In the genomic region with DNA sequence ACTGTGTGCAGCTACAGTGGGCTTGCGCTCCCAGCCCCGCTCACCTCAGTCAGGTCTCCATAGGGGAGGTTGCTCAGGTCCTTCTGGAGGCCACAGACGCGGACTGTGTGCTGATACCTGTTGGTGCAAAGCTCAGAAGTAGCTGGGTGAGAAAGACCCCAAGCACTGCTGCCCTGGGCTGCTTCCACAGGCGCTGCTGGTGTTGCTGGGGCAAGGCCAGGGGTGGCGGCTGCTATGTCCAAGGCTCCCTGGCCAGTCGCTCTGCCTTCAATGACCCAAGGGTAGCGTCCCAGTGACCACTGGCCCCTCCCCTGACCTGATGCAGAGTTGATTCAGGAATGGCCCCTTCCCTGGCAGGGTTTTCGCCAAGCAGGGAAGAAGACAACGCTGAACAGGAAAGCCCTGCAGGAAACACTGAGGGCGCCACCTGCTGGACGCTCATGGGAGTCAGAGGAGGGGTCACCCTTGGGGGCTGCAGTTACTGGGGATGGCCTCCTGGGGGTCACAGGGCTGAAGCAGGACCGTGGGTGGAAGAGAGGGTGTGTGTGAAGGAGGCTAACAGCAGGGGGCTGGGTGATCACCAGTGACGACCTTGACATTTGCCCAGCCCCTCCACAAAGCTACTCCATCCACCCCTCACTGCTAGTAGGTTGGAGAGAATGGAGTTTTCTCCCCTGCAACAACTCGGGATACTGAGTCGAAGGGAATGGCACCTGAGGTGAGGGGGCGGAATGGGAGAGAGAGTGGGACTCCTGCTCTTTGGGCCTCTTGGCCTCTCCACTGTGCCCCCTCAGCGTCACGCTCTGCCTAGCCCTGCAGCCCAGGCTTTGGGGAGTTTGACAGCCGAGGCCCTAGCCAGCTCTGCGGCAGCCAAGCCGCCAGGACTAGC, we compare ENCODE assay signal across 8 cellular contexts. TPM values are rescaled to one million over a fixed set of nuclear protein-coding genes. Genes with fewer than 3 reads are reported as not detected.
DNase-seq lines count a peak whose midpoint lies in the region; ATAC-seq and TF ChIP-seq lines count a peak whose summit lies in the region.
"Had no signal": no experiment of that assay in that cellular context is flagged by ENCODE, and none has a peak within 500 bp of the region (broad histone marks: within the 10 kb centered on the region; RNA-seq: fewer than 3 reads in every experiment).

No MANE protein-coding gene starts in this region.

- H3K79me2 ChIP-seq in neural progenitor cell (ENCODE audit: low read depth) = no peaks in the 10 kb centered on the region

- no peak overlapping the region for H3K4me2 ChIP-seq in neural progenitor cell

- TF ChIP-seq CTCF in GM12865 (IDR thresholded peaks at IDR 0.05; ENCODE audit: insufficient read depth, low read depth, low read length, missing control alignments) (peak; percentile 95), endodermal cell (conservative IDR thresholded peaks at IDR 0.05) (peak; percentile 100), neural progenitor cell (IDR thresholded peaks at IDR 0.05) (peak; percentile 99)

- H3K27ac ChIP-seq in endodermal cell (ENCODE audit: low read depth, low read length) = no peak overlapping the region
- no peak overlapping the region for H3K27ac ChIP-seq in neural progenitor cell
- H3K27ac ChIP-seq: epithelial cell of prostate had no signal

- peak; percentile 78 for DNase-seq in GM12865 (ENCODE audit: low read depth)
- peak; percentile 68 for DNase-seq in H4 (ENCODE audit: low spot score)
- DNase-seq in NCI-H1694 (lab: John Stamatoyannopoulos, UW) = peak; percentile 50
- peak; percentile 41 for DNase-seq in activated CD4-positive, alpha-beta T cell treated with anti-CD3 and anti-CD28 coated beads, Interleukin-2, amount 50 U/mL, for 1 hour
- DNase-seq in endodermal cell = peak; percentile 97
- DNase-seq in neural progenitor cell (ENCODE audit: low spot score) = peak; percentile 89

- H3K4me3 Mint-ChIP-seq in endodermal cell (no peak overlapping the region), neural progenitor cell (no peak overlapping the region)

- H4K20me1 ChIP-seq in neural progenitor cell (ENCODE audit: low read depth) = no peaks in the 10 kb centered on the region

- H3K27me3 Mint-ChIP-seq in endodermal cell (ENCODE audit: insufficient read depth) (no peaks in the 10 kb centered on the region), neural progenitor cell (ENCODE audit: insufficient read depth, low read depth) (peaks cover 7% of the 10 kb centered on the region)

- no peaks in the 10 kb centered on the region for H3K36me3 Mint-ChIP-seq in endodermal cell (ENCODE audit: low read depth)
- no peaks in the 10 kb centered on the region for H3K36me3 Mint-ChIP-seq in neural progenitor cell

- H3K27me3 ChIP-seq in endodermal cell (ENCODE audit: control insufficient read depth, insufficient read depth, low read length, poor library complexity, severe bottlenecking) (no peaks in the 10 kb centered on the region), neural progenitor cell (no peaks in the 10 kb centered on the region)

- H3K9ac ChIP-seq in endodermal cell (ENCODE audit: extremely low read depth, low read length, poor library complexity, severe bottlenecking) (no peak overlapping the region), neural progenitor cell (no peak overlapping the region)

- H2AFZ ChIP-seq in neural progenitor cell (replicated peaks) = peak overlapping the region; percentile 100

- H3K36me3 ChIP-seq in endodermal cell (ENCODE audit: control insufficient read depth, insufficient read depth, low read length) (no peaks in the 10 kb centered on the region), neural progenitor cell (no peaks in the 10 kb centered on the region)

- no peak overlapping the region for H3K27ac Mint-ChIP-seq in endodermal cell
- H3K27ac Mint-ChIP-seq in neural progenitor cell = no peak overlapping the region

- no peaks in the 10 kb centered on the region for H3K9me3 ChIP-seq in endodermal cell (ENCODE audit: control insufficient read depth, low read length)
- no peaks in the 10 kb centered on the region for H3K9me3 ChIP-seq in neural progenitor cell (ENCODE audit: low read depth)

- no peaks in the 10 kb centered on the region for H3K9me3 Mint-ChIP-seq in endodermal cell
- H3K9me3 Mint-ChIP-seq in neural progenitor cell = no peaks in the 10 kb centered on the region

- ATAC-seq in HG03108 (IDR thresholded peaks at IDR 0.05; ENCODE audit: unreplicated experiment) = no peak

- H3F3A ChIP-seq in neural progenitor cell (ENCODE audit: low read depth) = no peaks in the 10 kb centered on the region

- H3K4me1 ChIP-seq in endodermal cell (ENCODE audit: control insufficient read depth, insufficient read depth, low read length) = no peaks in the 10 kb centered on the region
- H3K4me1 ChIP-seq in neural progenitor cell = no peaks in the 10 kb centered on the region

- H3K4me1 Mint-ChIP-seq in endodermal cell = peaks cover 1% of the 10 kb centered on the region
- peaks cover 2% of the 10 kb centered on the region for H3K4me1 Mint-ChIP-seq in neural progenitor cell

- WGBS in endodermal cell (ENCODE audit: insufficient coverage in 1 of 2, insufficient read length in 1 of 2), 2 experiments = 75 to 91% methylated on average over 15 to 21 of the region's 22 CpGs

- H3K4me3 ChIP-seq in GM12865 (ENCODE audit: low read depth, low read length) (no peak overlapping the region), endodermal cell (ENCODE audit: low read length) (no peak overlapping the region), neural progenitor cell (no peak overlapping the region)

RNA-seq across cellular contexts. Expression of gene ABCC12, which starts 38.3 kb away (rescaled TPM):
- not detected in 2 replicates for total RNA-seq in H4 (2014; rRNA removed; shearing (Covaris generic))
- total RNA-seq in endodermal cell = 1 to 10 TPM in 1 of 2 donors, under 1 TPM in 1; 0.35 to 1.2 TPM
- not detected for polyA plus RNA-seq in endodermal cell (2013, experiment 1 of 2)
- not detected for polyA plus RNA-seq in endodermal cell (2013, experiment 2 of 2)
- 0.06 and 0.12 TPM in 2 replicates for total RNA-seq in neural progenitor cell (ENCODE audit: low replicate concordance)

Comparison
In these comparisons a context has a peak if more than half of its experiments do, and no peak if none do; other contexts are left out.
1. DNase-seq: peak in every context shown above with its lines; median percentile 97 in endodermal cell; 89 in neural progenitor cell; 78 in GM12865; 68 in H4; 50 in NCI-H1694; 41 in activated CD4-positive, alpha-beta T cell treated with anti-CD3 and anti-CD28 coated beads, Interleukin-2, amount 50 U/mL, for 1 hour.